1 cellular context compared by ENCODE assay signal in genomic region chr19:43901395-43902390, GRCh38.
A peak's percentile ranks its signal among the peaks of the same experiment; 100 is the strongest.
TF ChIP-seq lines count a peak whose summit lies in the region.

No MANE protein-coding gene starts in this region.

TF ChIP-seq in HepG2, 621 proteins besides CTCF, POLR2A, EP300 and RAD21 (continued from another document and continues in another):
- TF ChIP-seq ZNF280D (CRISPR knock-in tag; IDR thresholded peaks at IDR 0.05) = peak; percentile 90; the same call in 1 of the 2 replicates
- no peak for TF ChIP-seq THYN1 (CRISPR knock-in tag; IDR thresholded peaks at IDR 0.05; ENCODE audit: borderline replicate concordance, low read depth)
- TF ChIP-seq NR0B2 (CRISPR knock-in tag; IDR thresholded peaks at IDR 0.05) = no peak
- TF ChIP-seq MEIS1 (CRISPR knock-in tag; IDR thresholded peaks at IDR 0.05; ENCODE audit: borderline replicate concordance) = peak; percentile 59; the same call in 1 of the 2 replicates
- peak; percentile 86 for TF ChIP-seq ZNF574 (CRISPR knock-in tag; IDR thresholded peaks at IDR 0.05)
- TF ChIP-seq CREB1 (IDR thresholded peaks at IDR 0.05) = no peak
- peak; percentile 63; the same call in 1 of the 2 replicates for TF ChIP-seq CREB1 (CRISPR knock-in tag; IDR thresholded peaks at IDR 0.05)
- no peak for TF ChIP-seq ZNF512 (CRISPR knock-in tag; IDR thresholded peaks at IDR 0.05)
- no peak for TF ChIP-seq RNF2 (conservative IDR thresholded peaks at IDR 0.05; ENCODE audit: low read depth)
- TF ChIP-seq ZBTB21 (CRISPR knock-in tag; IDR thresholded peaks at IDR 0.05) = no peak
- TF ChIP-seq HCFC1 (IDR thresholded peaks at IDR 0.05; ENCODE audit: low read depth, low read length) = peak; percentile 80
- TF ChIP-seq NFE2L2 (IDR thresholded peaks at IDR 0.05; ENCODE audit: low read length) = no peak
- TF ChIP-seq ZNF431 (CRISPR knock-in tag; IDR thresholded peaks at IDR 0.05; ENCODE audit: borderline replicate concordance, low read depth) = no peak
- no peak for TF ChIP-seq RARG (CRISPR knock-in tag; IDR thresholded peaks at IDR 0.05; ENCODE audit: low read depth)
- peak; percentile 71 for TF ChIP-seq MXD4 (CRISPR knock-in tag; IDR thresholded peaks at IDR 0.05)
- no peak for TF ChIP-seq ZNF552 (CRISPR knock-in tag; IDR thresholded peaks at IDR 0.05; ENCODE audit: borderline replicate concordance)
- peak; percentile 58; the same call in 1 of the 2 replicates for TF ChIP-seq PHF20 (CRISPR knock-in tag; IDR thresholded peaks at IDR 0.05)
- TF ChIP-seq ZFP90 (CRISPR knock-in tag; IDR thresholded peaks at IDR 0.05; ENCODE audit: borderline replicate concordance) = peak; percentile 62; the same call in 1 of the 2 replicates
- no peak for TF ChIP-seq MBD4 (IDR thresholded peaks at IDR 0.05; ENCODE audit: borderline replicate concordance, low read length)
- TF ChIP-seq KDM5B (CRISPR knock-in tag; IDR thresholded peaks at IDR 0.05; ENCODE audit: borderline replicate concordance) = peak; percentile 30; the same call in 1 of the 2 replicates
- no peak for TF ChIP-seq ZNF296 (CRISPR knock-in tag; conservative IDR thresholded peaks at IDR 0.05)
- TF ChIP-seq ZNF891 (CRISPR knock-in tag; IDR thresholded peaks at IDR 0.05) = peak; percentile 93
- TF ChIP-seq EHMT2 (IDR thresholded peaks at IDR 0.05; ENCODE audit: borderline replicate concordance, low read depth, low read length) = peak; percentile 72; the same call in 1 of the 2 replicates
- TF ChIP-seq ZNF737 (CRISPR knock-in tag; IDR thresholded peaks at IDR 0.05; ENCODE audit: borderline replicate concordance) = no peak
- 0 out of 2 replicates have a peak, but pooled peaks have one; percentile 33 for TF ChIP-seq PAX8 (CRISPR knock-in tag; IDR thresholded peaks at IDR 0.05; ENCODE audit: borderline replicate concordance)
- TF ChIP-seq ZNF251 (CRISPR knock-in tag; IDR thresholded peaks at IDR 0.05) = no peak
- TF ChIP-seq KMT2B (CRISPR knock-in tag; IDR thresholded peaks at IDR 0.05) = peak; percentile 60; the same call in 1 of the 2 replicates
- TF ChIP-seq HBP1 (CRISPR knock-in tag; IDR thresholded peaks at IDR 0.05; ENCODE audit: low read depth) = no peak
- TF ChIP-seq WIZ (CRISPR knock-in tag; IDR thresholded peaks at IDR 0.05) = peak; percentile 68; the same call in 1 of the 2 replicates
- no peak for TF ChIP-seq ZNF317 (CRISPR knock-in tag; IDR thresholded peaks at IDR 0.05)
- TF ChIP-seq ZNF3 (CRISPR knock-in tag; IDR thresholded peaks at IDR 0.05) = no peak
- no peak for TF ChIP-seq XBP1 (CRISPR knock-in tag; IDR thresholded peaks at IDR 0.05)
- no peak for TF ChIP-seq KLF16 (CRISPR knock-in tag; IDR thresholded peaks at IDR 0.05)
- peak; percentile 60 for TF ChIP-seq ELF1 (CRISPR knock-in tag; IDR thresholded peaks at IDR 0.05)
- peak; percentile 37; the same call in 1 of the 2 replicates for TF ChIP-seq TAF1 (CRISPR knock-in tag; IDR thresholded peaks at IDR 0.05)
- no peak for TF ChIP-seq ZNF788 (CRISPR knock-in tag; IDR thresholded peaks at IDR 0.05; ENCODE audit: borderline replicate concordance)
- TF ChIP-seq ZMYM3 (CRISPR knock-in tag; IDR thresholded peaks at IDR 0.05) = no peak
- no peak for TF ChIP-seq FOXJ3 (CRISPR knock-in tag; IDR thresholded peaks at IDR 0.05; ENCODE audit: borderline replicate concordance)
- TF ChIP-seq ZNF670 (CRISPR knock-in tag; IDR thresholded peaks at IDR 0.05; ENCODE audit: borderline replicate concordance) = no peak
- TF ChIP-seq THAP9 (CRISPR knock-in tag; IDR thresholded peaks at IDR 0.05; ENCODE audit: borderline replicate concordance) = peak; percentile 50; the same call in 1 of the 2 replicates
- TF ChIP-seq ZNF383 (CRISPR knock-in tag; IDR thresholded peaks at IDR 0.05; ENCODE audit: borderline replicate concordance) = no peak
- peak; percentile 55; the same call in 1 of the 2 replicates for TF ChIP-seq POGK (CRISPR knock-in tag; conservative IDR thresholded peaks at IDR 0.05)
- TF ChIP-seq HOXA3 (CRISPR knock-in tag; IDR thresholded peaks at IDR 0.05) = peak; percentile 68; the same call in 1 of the 2 replicates
- 0 out of 2 replicates have a peak, but pooled peaks have one; percentile 34 for TF ChIP-seq ZNF773 (CRISPR knock-in tag; IDR thresholded peaks at IDR 0.05; ENCODE audit: borderline replicate concordance)
- peak; percentile 57; the same call in 1 of the 2 replicates for TF ChIP-seq ZNF709 (CRISPR knock-in tag; IDR thresholded peaks at IDR 0.05)
- TF ChIP-seq ZBTB1 (CRISPR knock-in tag; IDR thresholded peaks at IDR 0.05; ENCODE audit: borderline replicate concordance) = no peak
- no peak for TF ChIP-seq NKX3-1 (CRISPR knock-in tag; IDR thresholded peaks at IDR 0.05)
- peak; percentile 31; the same call in 1 of the 2 replicates for TF ChIP-seq ZNF430 (CRISPR knock-in tag; IDR thresholded peaks at IDR 0.05)
- peak; percentile 90 for TF ChIP-seq CREM (IDR thresholded peaks at IDR 0.05)
- no peak for TF ChIP-seq CREM (CRISPR knock-in tag; IDR thresholded peaks at IDR 0.05)
- TF ChIP-seq NFKB2 (CRISPR knock-in tag; IDR thresholded peaks at IDR 0.05; ENCODE audit: borderline replicate concordance) = peak; percentile 41; the same call in 1 of the 2 replicates
- TF ChIP-seq ZNF143 (CRISPR knock-in tag; IDR thresholded peaks at IDR 0.05) = peak; percentile 94
- TF ChIP-seq GABPA (IDR thresholded peaks at IDR 0.05; ENCODE audit: low read depth, low read length) = peak; percentile 69
- peak; percentile 98 for TF ChIP-seq GABPA (CRISPR knock-in tag; IDR thresholded peaks at IDR 0.05; ENCODE audit: low read depth)
- TF ChIP-seq HDAC6 (IDR thresholded peaks at IDR 0.05; ENCODE audit: low read depth, low read length) = no peak
- TF ChIP-seq TFDP2 (CRISPR knock-in tag; IDR thresholded peaks at IDR 0.05) = peak; percentile 17; the same call in 1 of the 2 replicates
- TF ChIP-seq ZNF747 (CRISPR knock-in tag; IDR thresholded peaks at IDR 0.05; ENCODE audit: borderline replicate concordance) = 0 out of 2 replicates have a peak, but pooled peaks have one; percentile 34
- TF ChIP-seq ZNF644 (CRISPR knock-in tag; IDR thresholded peaks at IDR 0.05; ENCODE audit: low read depth) = peak; percentile 76; the same call in 1 of the 2 replicates
